12 cellular contexts compared by ENCODE assay signal in the genomic region with DNA sequence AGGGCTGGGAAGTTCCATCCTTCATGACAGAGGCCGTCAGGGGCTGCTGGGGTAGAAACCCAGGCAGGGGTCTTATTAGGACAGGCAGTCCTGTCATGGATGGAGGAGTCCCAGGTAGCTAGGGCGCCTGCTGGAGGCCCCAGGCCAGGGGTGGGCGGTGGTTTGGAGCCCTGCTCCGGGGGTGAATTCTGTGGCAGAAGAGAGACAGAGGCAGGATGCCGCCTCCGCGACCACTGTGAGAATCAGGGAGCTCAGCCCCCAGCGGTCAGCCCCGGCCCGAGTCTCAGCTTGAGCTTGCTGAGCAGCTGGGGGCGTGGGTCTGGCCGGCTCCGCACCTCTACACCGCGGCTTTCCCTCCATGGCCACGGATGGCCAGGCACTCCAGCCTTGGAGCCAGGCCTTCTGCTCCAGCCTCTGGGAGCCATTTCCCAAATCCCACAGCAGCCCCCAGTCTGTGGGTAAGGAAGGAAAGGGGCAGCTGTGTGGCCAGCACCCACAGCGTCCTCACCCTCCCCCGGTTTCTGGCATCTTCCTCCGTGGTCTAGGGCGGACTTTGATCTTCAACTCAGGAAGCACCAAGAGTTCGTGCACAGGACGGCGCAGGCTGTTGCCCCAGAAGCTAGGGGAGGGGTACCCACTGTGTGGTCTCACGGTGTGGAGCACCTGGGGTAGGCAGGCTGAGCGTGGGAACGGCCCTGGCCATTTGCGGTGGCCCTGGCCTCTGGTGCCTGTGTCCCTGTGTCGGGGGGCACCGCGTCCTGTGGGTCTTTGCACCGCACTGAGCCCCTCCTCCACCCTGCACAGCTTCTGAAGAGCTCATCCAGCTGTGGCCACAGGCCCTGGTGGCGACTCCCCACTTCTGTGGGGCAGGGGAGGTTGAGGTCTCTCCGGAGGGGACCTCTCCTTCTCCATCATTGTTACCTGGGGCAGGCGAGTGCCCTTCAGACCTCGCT. TPM values are rescaled to one million over a fixed set of nuclear protein-coding genes. Genes with fewer than 3 reads are reported as not detected.
DNase-seq lines count a peak whose midpoint lies in the region; ATAC-seq, FAIRE-seq and TF ChIP-seq lines count a peak whose summit lies in the region.
"Had no signal": no experiment of that assay in that cellular context is flagged by ENCODE, and none has a peak within 500 bp of the region (broad histone marks: within the 10 kb centered on the region; RNA-seq: fewer than 3 reads in every experiment).

No MANE protein-coding gene starts in this region.

- dilution Hi-C loops in IMR-90 (cut with HindIII; ENCODE audit: low sequenced_read_pairs, unreplicated experiment): no loop called here

- TF ChIP-seq POLR2A in IMR-90 (IDR thresholded peaks at IDR 0.05; ENCODE audit: low read depth, low read length) (no peak), HepG2 (IDR thresholded peaks at IDR 0.05; ENCODE audit: insufficient read depth in 1 of 2, low read depth in 2 of 2, low read length in 2 of 2) (no peak)

- H3K4me3 ChIP-seq in BE2C (ENCODE audit: low read depth, low read length): no peak overlapping the region
- no peak overlapping the region for H3K4me3 ChIP-seq in IMR-90 (ENCODE audit: insufficient read depth, low read depth, low read length)
- peak overlapping the region in 2 of 3 experiments; percentile 42 to 59; a peak in 3 of 6 replicates for H3K4me3 ChIP-seq in HepG2 (replicated peaks in 1 of 3; ENCODE audit: insufficient read depth in 1 of 3, low read depth in 2 of 3, low read length in 3 of 3)
- H3K4me3 ChIP-seq: psoas muscle, tibial nerve had no signal

- no peak overlapping the region for H3K4ac ChIP-seq in IMR-90 (ENCODE audit: low read depth, low read length)

- H2AK9ac ChIP-seq in IMR-90 (replicated peaks; ENCODE audit: low read depth, low read length, poor library complexity): peak overlapping the region; percentile 37

- no peaks in the 10 kb centered on the region for H3K9me3 Mint-ChIP-seq in activated T-cell treated with anti-CD3 and anti-CD28 coated beads, Interleukin-2, amount 50 U/mL, for 4 hours

- 100% methylated on average over 1 of the region's 35 CpGs; no CpG with 5 or more reads in 1 of the 2 experiments for WGBS in IMR-90 (ENCODE audit: extremely low coverage in 2 of 2, insufficient read length in 1 of 2), 2 experiments
- WGBS in HepG2 (ENCODE audit: low lambda C conversion rate): 29% methylated on average over 19 of the region's 35 CpGs

- H4K8ac ChIP-seq in IMR-90 (ENCODE audit: low read depth in 2 of 2, low read length in 2 of 2): no peak overlapping the region

- H4K91ac ChIP-seq in IMR-90 (ENCODE audit: insufficient read depth, low read depth, low read length): no peak overlapping the region

- intact Hi-C loops in IMR-90 (cut with micrococcal nuclease) (no loop called here), HepG2 (cut with micrococcal nuclease; ENCODE audit: unreplicated experiment) (loop anchor here (5.0 kb wide), 1 partner anchor 34 kb away; no protein-coding TSS in a partner anchor)

- H3K9ac ChIP-seq in IMR-90 (ENCODE audit: low read depth, low read length) (no peak overlapping the region), HepG2 (ENCODE audit: insufficient read depth, low read depth, low read length) (no peak overlapping the region)

- H3K27me3 Mint-ChIP-seq in activated T-cell treated with anti-CD3 and anti-CD28 coated beads, Interleukin-2, amount 50 U/mL, for 4 hours (ENCODE audit: low read depth): no peaks in the 10 kb centered on the region

- H3K27me3 ChIP-seq in BE2C (no peaks in the 10 kb centered on the region), IMR-90 (ENCODE audit: control insufficient read depth, insufficient read depth, low read length) (peaks cover 3% of the 10 kb centered on the region), HepG2 (ENCODE audit: control insufficient read depth in 1 of 2, insufficient read depth in 2 of 2, low read length in 2 of 2) (no peaks in the 10 kb centered on the region)

- peak; percentile 23 for DNase-seq in BE2C
- no peak for DNase-seq in IMR-90
- no peak for DNase-seq in activated T-cell treated with anti-CD3 and anti-CD28 coated beads, Interleukin-2, amount 50 U/mL, for 4 hours
- no peak for DNase-seq in HepG2 (ENCODE audit: low spot score)
- no peak for DNase-seq in COLO829 (ENCODE audit: low spot score)
- DNase-seq in GM10266 (ENCODE audit: extremely low spot score): no peak
- no peak for DNase-seq in H4 (ENCODE audit: low spot score)
- DNase-seq in NCI-H226: no peak
- DNase-seq: C1 segment of cervical spinal cord, psoas muscle had no signal

- no peak overlapping the region for H3K23ac ChIP-seq in IMR-90 (ENCODE audit: low read depth, low read length)

- H3K27ac ChIP-seq in IMR-90 (ENCODE audit: insufficient read depth, low read length) (no peak overlapping the region), HepG2 (ENCODE audit: extremely low read length, insufficient read depth, low read length) (no peak overlapping the region)
- H3K27ac ChIP-seq: psoas muscle had no signal

- peak; percentile 70 for FAIRE-seq in HepG2 (lab: Jason Lieb, UNC)

- ATAC-seq in IMR-90 (ENCODE audit: low read depth) (no peak), HepG2 (peak; percentile 35)
- ATAC-seq in activated T-cell treated with anti-CD3 and anti-CD28 coated beads, Interleukin-2, amount 50 U/mL, for 4 hours: no peak
- ATAC-seq: psoas muscle had no signal

- TF ChIP-seq EP300 in HepG2 (IDR thresholded peaks at IDR 0.05; ENCODE audit: low read depth in 2 of 2, low read length in 2 of 2) (0 out of 4 replicates have a peak, but pooled peaks of 1 of the 2 experiments have one; percentile 7), HepG2 (CRISPR knock-in tag; IDR thresholded peaks at IDR 0.05; ENCODE audit: borderline replicate concordance) (peak; percentile 22; the same call in 1 of the 2 replicates)

- peaks cover 4% of the 10 kb centered on the region; the same call in 1 of the 2 replicates for H3K9me1 ChIP-seq in IMR-90 (ENCODE audit: insufficient read depth, low read length)

- CTCF ChIA-PET in IMR-90 (lab: Yijun Ruan, JAX) (no interaction called here), HepG2 (lab: Yijun Ruan, JAX; ENCODE audit: low intra/inter-chr PET ratio, low total read pairs) (no interaction called here)

- no peak overlapping the region for H2BK20ac ChIP-seq in IMR-90 (ENCODE audit: low read depth, low read length)

- peaks cover 75% of the 10 kb centered on the region for H3K4me1 Mint-ChIP-seq in activated T-cell treated with anti-CD3 and anti-CD28 coated beads, Interleukin-2, amount 50 U/mL, for 4 hours (ENCODE audit: low read depth)

- no TSS peak for BruUV-seq in IMR-90 (replicated peaks; lab: Mats Ljungman, UMichigan)
- BruUV-seq in HepG2 (replicated peaks; lab: Mats Ljungman, UMichigan): no TSS peak

- no peaks in the 10 kb centered on the region for H3K79me2 ChIP-seq in HepG2 (ENCODE audit: insufficient read depth, low read length)

- no peak overlapping the region for H3K14ac ChIP-seq in IMR-90 (replicated peaks; ENCODE audit: low read depth, low read length)

- H3K4me1 ChIP-seq in BE2C (peaks cover 5% of the 10 kb centered on the region), IMR-90 (ENCODE audit: control insufficient read depth, insufficient read depth, low read length) (peaks cover 9% of the 10 kb centered on the region), HepG2 (ENCODE audit: insufficient read depth, low read length) (peaks cover 78% of the 10 kb centered on the region)

- no peak overlapping the region for H2BK5ac ChIP-seq in IMR-90 (ENCODE audit: low read depth, low read length, poor library complexity, severe bottlenecking)

- H3K9me3 ChIP-seq in BE2C (no peaks in the 10 kb centered on the region), IMR-90 (ENCODE audit: control insufficient read depth, insufficient read depth, low read length) (no peaks in the 10 kb centered on the region), HepG2 (ENCODE audit: low read length) (no peaks in the 10 kb centered on the region)
- H3K9me3 ChIP-seq: psoas muscle, tibial nerve had no signal

- in situ Hi-C loops in IMR-90 (cut with MboI; ENCODE audit: low sequenced_read_pairs) (no loop called here), HepG2 (cut with HindIII; ENCODE audit: extremely low pct_ligation_motif_present, low pct_unique_long_range_greater_than_20kb) (no loop called here)

- no peak overlapping the region for H3K56ac ChIP-seq in IMR-90 (ENCODE audit: extremely low read depth, insufficient read depth, low read length)

- H4K20me1 ChIP-seq in IMR-90 (ENCODE audit: insufficient read depth, low read length): no peaks in the 10 kb centered on the region; the same call in 1 of the 2 replicates
- H4K20me1 ChIP-seq in HepG2 (ENCODE audit: insufficient read depth, low read length): no peaks in the 10 kb centered on the region

- no peak overlapping the region for H2BK120ac ChIP-seq in IMR-90 (ENCODE audit: low read depth, low read length)

- TF ChIP-seq RAD21 in IMR-90 (IDR thresholded peaks at IDR 0.05; ENCODE audit: low read length): no peak
- 0 out of 2 replicates have a peak, but pooled peaks have one; percentile 20 for TF ChIP-seq RAD21 in HepG2 (CRISPR knock-in tag; IDR thresholded peaks at IDR 0.05)

- H3K4me2 ChIP-seq in IMR-90 (ENCODE audit: low read depth, low read length) (no peak overlapping the region), HepG2 (ENCODE audit: low read depth, low read length) (peak overlapping the region; percentile 74)

- H2AFZ ChIP-seq in IMR-90 (replicated peaks; ENCODE audit: low read length, poor library complexity): peak overlapping the region; percentile 41
- no peak overlapping the region for H2AFZ ChIP-seq in HepG2 (ENCODE audit: low read length)

- H4K5ac ChIP-seq in IMR-90 (ENCODE audit: low read depth, low read length): no peak overlapping the region

- peak overlapping the region; percentile 76 for H3K4me3 Mint-ChIP-seq in activated T-cell treated with anti-CD3 and anti-CD28 coated beads, Interleukin-2, amount 50 U/mL, for 4 hours

- no peaks in the 10 kb centered on the region for H3K36me3 Mint-ChIP-seq in activated T-cell treated with anti-CD3 and anti-CD28 coated beads, Interleukin-2, amount 50 U/mL, for 4 hours (ENCODE audit: insufficient read depth)

- TF ChIP-seq CTCF in BE2C (IDR thresholded peaks at IDR 0.05; ENCODE audit: low read depth, low read length): no peak
- TF ChIP-seq CTCF in IMR-90 (conservative IDR thresholded peaks at IDR 0.05; ENCODE audit: low read depth, low read length): no peak
- no peak for TF ChIP-seq CTCF in HepG2 (CRISPR knock-in tag; IDR thresholded peaks at IDR 0.05)
- TF ChIP-seq CTCF in GM10266 (IDR thresholded peaks at IDR 0.05; ENCODE audit: control insufficient read depth, insufficient read depth, low read depth, missing control alignments): no peak

- POLR2A ChIA-PET in IMR-90 (lab: Charles Lee; ENCODE audit: unreplicated experiment): no interaction called here
- POLR2A ChIA-PET in HepG2 (lab: Yijun Ruan, JAX): interaction anchor here (0.6 to 12.8 kb wide), 18 partner anchors 8 to 74 kb away, joined by 3 to 270 read pairs (median 8); partner anchors contain the start of genes CD7, CSNK1D, SECTM1 and SLC16A3

- 0 out of 4 replicates have a peak, but pooled peaks cover 0 to 4% of the 10 kb centered on the region in 2 experiments for H3K79me1 ChIP-seq in IMR-90 (ENCODE audit: low read depth in 1 of 2, low read length in 2 of 2)

- H2AK5ac ChIP-seq in IMR-90 (ENCODE audit: low read depth, low read length): no peak overlapping the region

- H2BK15ac ChIP-seq in IMR-90 (ENCODE audit: low read depth, low read length): no peak overlapping the region

- H3K36me3 ChIP-seq in BE2C (no peaks in the 10 kb centered on the region), IMR-90 (ENCODE audit: control insufficient read depth, insufficient read depth, low read length) (no peaks in the 10 kb centered on the region), HepG2 (replicated peaks in 1 of 2; ENCODE audit: control insufficient read depth in 1 of 2, insufficient read depth in 2 of 2, low read length in 2 of 2) (no peaks in the 10 kb centered on the region)
- H3K36me3 ChIP-seq: tibial nerve had no signal

- no peak overlapping the region for H3K18ac ChIP-seq in IMR-90 (ENCODE audit: low read depth, low read length)

RNA-seq across cellular contexts. Expression of gene CD7, which starts 14.1 kb away (rescaled TPM):
- 0.46 TPM for polyA plus RNA-seq in BE2C (2012; ENCODE audit: insufficient read depth, insufficient read length, low read depth)
- total RNA-seq in IMR-90 (2012; rRNA removed): not detected in 2 replicates
- not detected in 2 replicates for polyA plus RNA-seq in IMR-90 (2012; rRNA removed)
- polyA plus RNA-seq in IMR-90 (2012; cell fraction: cytosol; rRNA removed): 0.18 TPM in 1 of 2 replicates, not detected in the other
- 0.12 and 0.16 TPM in 2 replicates for polyA plus RNA-seq in IMR-90 (2012; cell fraction: nucleus; rRNA removed; ENCODE audit: low replicate concordance)
- 100 to 1,000 TPM; 256 to 382 (median 364) TPM for total RNA-seq in activated T-cell treated with anti-CD3 and anti-CD28 coated beads, Interleukin-2, amount 50 U/mL, for 4 hours
- 29.7 and 67.6 TPM in 2 replicates for total RNA-seq in HepG2 (2016; rRNA removed; fragmentation: Illumina TruSeq; extraction: Trizol)
- total RNA-seq in HepG2 (2016; cell fraction: cytosol; rRNA removed; fragmentation: Illumina TruSeq; extraction: Trizol; ENCODE audit: low read depth): 23.3 and 25.5 TPM in 2 replicates
- 24.7 and 74.3 TPM in 2 replicates for total RNA-seq in HepG2 (2016; cell fraction: insoluble cytoplasmic fraction; rRNA removed; fragmentation: Illumina TruSeq; extraction: Trizol)
- 36.8 and 47.2 TPM in 2 replicates for total RNA-seq in HepG2 (2016; cell fraction: membrane; rRNA removed; fragmentation: Illumina TruSeq; extraction: Trizol)
- total RNA-seq in HepG2 (2016; cell fraction: nucleus; rRNA removed; fragmentation: Illumina TruSeq; extraction: Trizol): 53.2 and 64.7 TPM in 2 replicates
- polyA plus RNA-seq in HepG2 (2011; rRNA removed): 72.7 and 76.4 TPM in 2 replicates
- polyA plus RNA-seq in HepG2 (2011; cell fraction: cytosol; rRNA removed): 34.4 and 89.4 TPM in 2 replicates
- 127 and 155 TPM in 2 replicates for polyA plus RNA-seq in HepG2 (2011; cell fraction: nucleus; rRNA removed)
- 46.2 and 62.8 TPM in 2 replicates for polyA plus RNA-seq in HepG2 (2012)
- polyA plus RNA-seq in HepG2 (2016; cell fraction: cytosol; fragmentation: Illumina TruSeq; extraction: Trizol; ENCODE audit: low read depth): 56.5 and 63.8 TPM in 2 replicates
- polyA plus RNA-seq in HepG2 (2016; cell fraction: insoluble cytoplasmic fraction; fragmentation: Illumina TruSeq; extraction: Trizol; ENCODE audit: low read depth): 56.7 and 68.4 TPM in 2 replicates
- polyA plus RNA-seq in HepG2 (2016; cell fraction: membrane; fragmentation: Illumina TruSeq; extraction: Trizol; ENCODE audit: low read depth): 78.3 and 78.6 TPM in 2 replicates
- 226 and 244 TPM in 2 replicates for polyA plus RNA-seq in HepG2 (2016; cell fraction: nucleus; fragmentation: Illumina TruSeq; extraction: Trizol; ENCODE audit: insufficient read depth, low read depth)
- 43.3 TPM in 1 of 2 replicates, not detected in the other for polyA minus RNA-seq in HepG2 (2011; rRNA and poly(A)+ RNA removed; ENCODE audit: low replicate concordance)
- 31.0 and 32.1 TPM in 2 replicates for polyA minus RNA-seq in HepG2 (2011; cell fraction: cytosol; rRNA and poly(A)+ RNA removed)
- polyA minus RNA-seq in HepG2 (2011; cell fraction: nucleus; rRNA and poly(A)+ RNA removed): 7.9 and 8.8 TPM in 2 replicates
- 0.06 and 1.5 TPM in 2 replicates for total RNA-seq in H4 (2014; rRNA removed; shearing (Covaris generic))

RNA-seq across cellular contexts. Expression of gene CSNK1D, which starts 29.8 kb away (rescaled TPM):
- polyA plus RNA-seq in BE2C (2012; ENCODE audit: insufficient read depth, insufficient read length, low read depth): 264 TPM
- total RNA-seq in IMR-90 (2012; rRNA removed) (38.3 and 47.1 TPM in 2 replicates), HepG2 (2016; rRNA removed; fragmentation: Illumina TruSeq; extraction: Trizol) (28.4 and 31.5 TPM in 2 replicates)
- polyA plus RNA-seq in IMR-90 (2012; rRNA removed) (144 and 186 TPM in 2 replicates), HepG2 (2011; rRNA removed) (128 and 148 TPM in 2 replicates)
- polyA plus RNA-seq in IMR-90 (2012; cell fraction: cytosol; rRNA removed): 131 and 159 TPM in 2 replicates
- 373 and 817 TPM in 2 replicates for polyA plus RNA-seq in IMR-90 (2012; cell fraction: nucleus; rRNA removed; ENCODE audit: low replicate concordance)
- 100 to 1,000 TPM; 152 to 170 (median 164) TPM for total RNA-seq in activated T-cell treated with anti-CD3 and anti-CD28 coated beads, Interleukin-2, amount 50 U/mL, for 4 hours
- 19.2 and 20.4 TPM in 2 replicates for total RNA-seq in HepG2 (2016; cell fraction: cytosol; rRNA removed; fragmentation: Illumina TruSeq; extraction: Trizol; ENCODE audit: low read depth)
- 23.0 and 34.1 TPM in 2 replicates for total RNA-seq in HepG2 (2016; cell fraction: insoluble cytoplasmic fraction; rRNA removed; fragmentation: Illumina TruSeq; extraction: Trizol)
- 24.3 and 26.6 TPM in 2 replicates for total RNA-seq in HepG2 (2016; cell fraction: membrane; rRNA removed; fragmentation: Illumina TruSeq; extraction: Trizol)
- total RNA-seq in HepG2 (2016; cell fraction: nucleus; rRNA removed; fragmentation: Illumina TruSeq; extraction: Trizol): 42.8 and 45.6 TPM in 2 replicates
- polyA plus RNA-seq in HepG2 (2011; cell fraction: cytosol; rRNA removed): 81.5 and 90.2 TPM in 2 replicates
- polyA plus RNA-seq in HepG2 (2011; cell fraction: nucleus; rRNA removed): 1,010 and 1,066 TPM in 2 replicates
- polyA plus RNA-seq in HepG2 (2012): 164 and 234 TPM in 2 replicates
- polyA plus RNA-seq in HepG2 (2016; cell fraction: cytosol; fragmentation: Illumina TruSeq; extraction: Trizol; ENCODE audit: low read depth): 19.6 and 21.8 TPM in 2 replicates
- 71.8 and 89.7 TPM in 2 replicates for polyA plus RNA-seq in HepG2 (2016; cell fraction: insoluble cytoplasmic fraction; fragmentation: Illumina TruSeq; extraction: Trizol; ENCODE audit: low read depth)
- 40.8 and 42.7 TPM in 2 replicates for polyA plus RNA-seq in HepG2 (2016; cell fraction: membrane; fragmentation: Illumina TruSeq; extraction: Trizol; ENCODE audit: low read depth)
- 316 and 342 TPM in 2 replicates for polyA plus RNA-seq in HepG2 (2016; cell fraction: nucleus; fragmentation: Illumina TruSeq; extraction: Trizol; ENCODE audit: insufficient read depth, low read depth)
- polyA minus RNA-seq in HepG2 (2011; rRNA and poly(A)+ RNA removed; ENCODE audit: low replicate concordance): 78.0 and 103 TPM in 2 replicates
- 51.7 and 60.9 TPM in 2 replicates for polyA minus RNA-seq in HepG2 (2011; cell fraction: cytosol; rRNA and poly(A)+ RNA removed)
- 117 and 118 TPM in 2 replicates for polyA minus RNA-seq in HepG2 (2011; cell fraction: nucleus; rRNA and poly(A)+ RNA removed)
- total RNA-seq in H4 (2014; rRNA removed; shearing (Covaris generic)): 30.3 and 33.9 TPM in 2 replicates

RNA-seq across cellular contexts. Expression of gene SECTM1, which starts 30.3 kb away (rescaled TPM):
- 0.42 TPM for polyA plus RNA-seq in BE2C (2012; ENCODE audit: insufficient read depth, insufficient read length, low read depth)
- total RNA-seq in IMR-90 (2012; rRNA removed) (1.7 and 2.3 TPM in 2 replicates), HepG2 (2016; rRNA removed; fragmentation: Illumina TruSeq; extraction: Trizol) (2.4 and 5.3 TPM in 2 replicates)
- polyA plus RNA-seq in IMR-90 (2012; rRNA removed) (4.4 and 5.2 TPM in 2 replicates), HepG2 (2011; rRNA removed) (3.5 and 4.2 TPM in 2 replicates)
- 4.9 and 10.8 TPM in 2 replicates for polyA plus RNA-seq in IMR-90 (2012; cell fraction: cytosol; rRNA removed)
- 1.2 and 2.4 TPM in 2 replicates for polyA plus RNA-seq in IMR-90 (2012; cell fraction: nucleus; rRNA removed; ENCODE audit: low replicate concordance)
- total RNA-seq in activated T-cell treated with anti-CD3 and anti-CD28 coated beads, Interleukin-2, amount 50 U/mL, for 4 hours: 1 to 10 TPM; 2.6 to 3.8 (median 3.0) TPM
- 3.3 TPM in 2 replicates for total RNA-seq in HepG2 (2016; cell fraction: cytosol; rRNA removed; fragmentation: Illumina TruSeq; extraction: Trizol; ENCODE audit: low read depth)
- total RNA-seq in HepG2 (2016; cell fraction: insoluble cytoplasmic fraction; rRNA removed; fragmentation: Illumina TruSeq; extraction: Trizol): 3.0 and 5.5 TPM in 2 replicates
- 3.8 and 5.6 TPM in 2 replicates for total RNA-seq in HepG2 (2016; cell fraction: membrane; rRNA removed; fragmentation: Illumina TruSeq; extraction: Trizol)
- total RNA-seq in HepG2 (2016; cell fraction: nucleus; rRNA removed; fragmentation: Illumina TruSeq; extraction: Trizol): 6.9 and 7.3 TPM in 2 replicates
- 2.7 and 4.2 TPM in 2 replicates for polyA plus RNA-seq in HepG2 (2011; cell fraction: cytosol; rRNA removed)
- 6.7 and 7.1 TPM in 2 replicates for polyA plus RNA-seq in HepG2 (2011; cell fraction: nucleus; rRNA removed)
- 5.0 and 7.2 TPM in 2 replicates for polyA plus RNA-seq in HepG2 (2012)
- polyA plus RNA-seq in HepG2 (2016; cell fraction: cytosol; fragmentation: Illumina TruSeq; extraction: Trizol; ENCODE audit: low read depth): 2.6 and 3.4 TPM in 2 replicates
- 4.0 and 4.2 TPM in 2 replicates for polyA plus RNA-seq in HepG2 (2016; cell fraction: insoluble cytoplasmic fraction; fragmentation: Illumina TruSeq; extraction: Trizol; ENCODE audit: low read depth)
- 4.3 and 4.7 TPM in 2 replicates for polyA plus RNA-seq in HepG2 (2016; cell fraction: membrane; fragmentation: Illumina TruSeq; extraction: Trizol; ENCODE audit: low read depth)
- polyA plus RNA-seq in HepG2 (2016; cell fraction: nucleus; fragmentation: Illumina TruSeq; extraction: Trizol; ENCODE audit: insufficient read depth, low read depth): 5.1 and 5.5 TPM in 2 replicates
- polyA minus RNA-seq in HepG2 (2011; rRNA and poly(A)+ RNA removed; ENCODE audit: low replicate concordance): 8.8 and 15.0 TPM in 2 replicates
- 1.9 and 2.6 TPM in 2 replicates for polyA minus RNA-seq in HepG2 (2011; cell fraction: cytosol; rRNA and poly(A)+ RNA removed)
- 5.0 and 7.3 TPM in 2 replicates for polyA minus RNA-seq in HepG2 (2011; cell fraction: nucleus; rRNA and poly(A)+ RNA removed)
- total RNA-seq in H4 (2014; rRNA removed; shearing (Covaris generic)): 30.1 and 30.7 TPM in 2 replicates

RNA-seq across cellular contexts. Expression of gene TEX19, which starts 55.8 kb away (rescaled TPM):
- not detected for polyA plus RNA-seq in BE2C (2012; ENCODE audit: insufficient read depth, insufficient read length, low read depth)
- total RNA-seq in IMR-90 (2012; rRNA removed) (under 0.01 and 0.28 TPM in 2 replicates), HepG2 (2016; rRNA removed; fragmentation: Illumina TruSeq; extraction: Trizol) (1.3 and 1.8 TPM in 2 replicates)
- polyA plus RNA-seq in IMR-90 (2012; rRNA removed) (0.03 and 0.13 TPM in 2 replicates), HepG2 (2011; rRNA removed) (4.9 and 6.0 TPM in 2 replicates)
- 0.05 and 0.06 TPM in 2 replicates for polyA plus RNA-seq in IMR-90 (2012; cell fraction: cytosol; rRNA removed)
- 0.08 TPM in 1 of 2 replicates, not detected in the other for polyA plus RNA-seq in IMR-90 (2012; cell fraction: nucleus; rRNA removed; ENCODE audit: low replicate concordance)
- total RNA-seq in activated T-cell treated with anti-CD3 and anti-CD28 coated beads, Interleukin-2, amount 50 U/mL, for 4 hours: under 1 TPM; 0.16 to 0.38 (median 0.25) TPM
- 0.61 and 0.62 TPM in 2 replicates for total RNA-seq in HepG2 (2016; cell fraction: cytosol; rRNA removed; fragmentation: Illumina TruSeq; extraction: Trizol; ENCODE audit: low read depth)
- total RNA-seq in HepG2 (2016; cell fraction: insoluble cytoplasmic fraction; rRNA removed; fragmentation: Illumina TruSeq; extraction: Trizol): 1.6 TPM in 2 replicates
- 1.4 and 1.7 TPM in 2 replicates for total RNA-seq in HepG2 (2016; cell fraction: membrane; rRNA removed; fragmentation: Illumina TruSeq; extraction: Trizol)
- total RNA-seq in HepG2 (2016; cell fraction: nucleus; rRNA removed; fragmentation: Illumina TruSeq; extraction: Trizol): 0.31 and 0.50 TPM in 2 replicates
- polyA plus RNA-seq in HepG2 (2011; cell fraction: cytosol; rRNA removed): 4.4 and 5.4 TPM in 2 replicates
- 1.8 TPM in 2 replicates for polyA plus RNA-seq in HepG2 (2011; cell fraction: nucleus; rRNA removed)
- 3.9 TPM in 2 replicates for polyA plus RNA-seq in HepG2 (2012)
- 0.29 and 0.36 TPM in 2 replicates for polyA plus RNA-seq in HepG2 (2016; cell fraction: cytosol; fragmentation: Illumina TruSeq; extraction: Trizol; ENCODE audit: low read depth)
- 1.2 and 1.6 TPM in 2 replicates for polyA plus RNA-seq in HepG2 (2016; cell fraction: insoluble cytoplasmic fraction; fragmentation: Illumina TruSeq; extraction: Trizol; ENCODE audit: low read depth)
- 0.61 and 0.72 TPM in 2 replicates for polyA plus RNA-seq in HepG2 (2016; cell fraction: membrane; fragmentation: Illumina TruSeq; extraction: Trizol; ENCODE audit: low read depth)
- polyA plus RNA-seq in HepG2 (2016; cell fraction: nucleus; fragmentation: Illumina TruSeq; extraction: Trizol; ENCODE audit: insufficient read depth, low read depth): 0.55 and 1.4 TPM in 2 replicates
- polyA minus RNA-seq in HepG2 (2011; rRNA and poly(A)+ RNA removed; ENCODE audit: low replicate concordance): 1.6 and 8.6 TPM in 2 replicates
- polyA minus RNA-seq in HepG2 (2011; cell fraction: cytosol; rRNA and poly(A)+ RNA removed): 1.8 and 2.5 TPM in 2 replicates
- 0.26 and 0.50 TPM in 2 replicates for polyA minus RNA-seq in HepG2 (2011; cell fraction: nucleus; rRNA and poly(A)+ RNA removed)
- total RNA-seq in H4 (2014; rRNA removed; shearing (Covaris generic)): 0.68 and 0.72 TPM in 2 replicates
- total RNA-seq: lung microvascular endothelial cell, tibial nerve had no signal

Comparison
In these comparisons a context has a peak if more than half of its experiments do, and no peak if none do; other contexts are left out.
1. H3K4me3 ChIP-seq: peak in HepG2 (2 of 3); none in BE2C (single experiment) and IMR-90 (single experiment).